8 cellular contexts compared by ENCODE assay signal in the genomic region with DNA sequence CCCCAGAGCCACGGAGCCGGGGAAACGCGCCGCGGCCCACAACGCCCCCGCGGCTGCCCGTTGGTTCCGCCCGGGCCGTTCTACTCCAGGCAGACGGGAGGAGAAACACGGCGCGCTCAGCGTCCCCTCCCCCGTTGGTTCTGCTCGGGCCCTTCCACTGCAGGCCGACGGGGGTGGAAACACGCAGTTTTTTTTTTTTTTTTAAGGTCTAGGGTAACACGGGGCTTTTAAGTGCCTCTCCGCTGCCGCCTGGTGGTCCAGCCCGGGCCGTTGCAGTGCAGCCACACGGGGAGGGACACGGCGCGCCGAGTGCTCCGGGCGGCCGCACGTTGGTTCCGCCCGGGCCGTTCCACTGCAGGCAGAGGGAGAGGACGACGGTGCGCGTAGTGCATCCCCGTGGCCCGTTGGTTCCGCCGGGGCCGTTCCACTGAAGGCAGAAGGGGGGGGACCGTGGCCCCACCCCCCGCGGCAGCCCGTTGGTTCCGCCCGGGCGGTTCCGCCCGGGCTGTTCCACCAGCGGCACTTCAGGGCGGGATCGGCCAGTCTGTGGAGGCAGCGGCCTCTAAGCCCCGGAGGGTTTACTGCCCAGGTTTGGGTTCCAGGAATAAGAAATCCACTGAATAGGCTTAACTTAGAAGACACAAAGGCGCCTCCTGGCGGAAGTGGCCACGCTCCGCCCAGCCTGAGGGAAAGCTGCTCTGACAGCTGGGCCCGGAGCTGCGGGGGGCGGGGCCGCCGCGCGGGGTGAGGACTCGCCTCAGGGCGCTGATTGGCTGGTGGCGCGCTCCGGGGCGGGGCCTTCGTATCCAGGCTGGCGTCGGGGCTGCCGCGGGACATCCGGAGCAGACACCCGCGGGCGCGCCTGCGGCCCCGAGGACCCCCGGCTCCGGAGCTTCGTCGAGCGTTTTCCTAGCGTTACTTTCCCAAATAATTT. TPM values are rescaled to one million over a fixed set of nuclear protein-coding genes. Genes with fewer than 3 reads are reported as not detected.
A peak's percentile ranks its signal among the peaks of the same experiment; 100 is the strongest.
DNase-seq lines count a peak whose midpoint lies in the region; FAIRE-seq and TF ChIP-seq lines count a peak whose summit lies in the region.
"Not testable (repeated sequence)": the region's sequence is repeated elsewhere in the genome, so short reads cannot be mapped to it uniquely, and the experiment has no call there.

A gene (minus strand): TSS at position 82 of the 934 bp plus-strand sequence. CDS start 16,096 bp downstream, outside the sequence.

- not testable (repeated sequence) for FAIRE-seq in frontal cortex (lab: Jason Lieb, UNC)

- not testable (repeated sequence) for TF ChIP-seq CTCF in HFF-Myc (IDR thresholded peaks at IDR 0.05; ENCODE audit: low read depth, low read length, missing control alignments); subcutaneous adipose tissue (IDR thresholded peaks at IDR 0.05; ENCODE audit: low read depth)

- peak within 1 kb of the TSS; percentile 51 for H3K4me3 ChIP-seq in HFF-Myc (replicated peaks; ENCODE audit: low read depth, low read length)

- peak; percentile 51 for DNase-seq in GF-D8 (lab: John Stamatoyannopoulos, UW)
- DNase-seq in HFF-Myc (ENCODE audit: extremely low read depth, low read depth) = peak; percentile 77
- peak; percentile 96 for DNase-seq in NAMALWA (ENCODE audit: low spot score)
- peak; percentile 60 for DNase-seq in SK-MEL-5 (ENCODE audit: low read depth, low spot score)
- DNase-seq in activated naive CD4-positive, alpha-beta T cell (lab: John Stamatoyannopoulos, UW) = peak; percentile 43 to 96 (median 81)
- peak; percentile 66 to 82 for DNase-seq in frontal cortex (ENCODE audit: low spot score in 2 of 2)
- DNase-seq in nucleus accumbens (lab: John Stamatoyannopoulos, UW) = peak in 55 of 56 donors; percentile 28 to 96 (median 86)

- in situ Hi-C loops in SK-MEL-5 (cut with HindIII; ENCODE audit: low pct_unique_long_range_greater_than_20kb, low sequenced_read_pairs) = not testable (repeated sequence)

RNA-seq across cellular contexts. Expression of the gene that starts here (rescaled TPM):
- 7.7 and 9.0 TPM in 2 replicates for total RNA-seq in SK-MEL-5 (2014; rRNA removed; shearing (Covaris generic))
- polyA plus RNA-seq in SK-MEL-5 (2015; cell fraction: cytosol; rRNA removed) = 19.7 and 25.1 TPM in 2 replicates
- polyA plus RNA-seq in SK-MEL-5 (2015; cell fraction: nucleus; rRNA removed) = 72.8 and 73.7 TPM in 2 replicates
- total RNA-seq in frontal cortex (54.6 TPM), subcutaneous adipose tissue (10 to 100 TPM; 31.3 to 45.2 (median 36.5) TPM)

Comparison
In these comparisons a context has a peak if more than half of its experiments do, and no peak if none do; other contexts are left out.
1. Peak in every context shown above with its lines: DNase-seq and H3K4me3 ChIP-seq.